ENCODE assay signal across 20 cellular contexts in the genomic region with DNA sequence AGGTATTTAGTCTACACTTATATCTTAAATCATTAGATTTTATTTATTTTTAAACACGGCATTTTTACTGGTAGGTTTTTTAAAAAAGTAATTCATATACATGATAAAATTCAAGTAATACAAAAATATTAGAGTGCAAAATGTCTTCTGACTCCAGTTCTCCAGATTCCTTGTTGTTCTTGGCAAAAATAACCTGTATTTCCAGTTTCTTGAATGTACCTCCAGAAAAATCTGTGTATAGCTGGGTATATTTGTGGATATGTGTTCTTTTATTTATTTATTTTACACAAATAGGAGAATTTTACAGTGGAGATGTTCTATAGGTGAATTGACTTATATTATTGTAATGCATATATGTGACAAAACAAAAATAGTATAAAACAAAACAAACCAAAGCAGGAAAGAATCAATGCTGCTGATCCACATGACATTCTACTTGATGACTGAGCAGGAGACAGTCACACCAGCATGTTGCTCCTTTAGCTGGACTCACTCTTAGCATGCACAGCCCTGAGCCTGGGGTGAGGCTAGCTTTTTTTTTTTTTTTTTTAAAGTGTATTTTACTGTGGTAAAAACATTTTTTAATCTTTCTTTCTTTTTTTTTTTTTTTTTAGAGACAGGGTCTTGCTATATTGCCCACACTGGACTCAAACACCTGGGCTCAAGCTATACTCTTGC. TPM values are rescaled to one million over a fixed set of nuclear protein-coding genes. Genes with fewer than 3 reads are reported as not detected.
A peak's percentile ranks its signal among the peaks of the same experiment; 100 is the strongest.
DNase-seq lines count a peak whose midpoint lies in the region; ATAC-seq, FAIRE-seq and TF ChIP-seq lines count a peak whose summit lies in the region.
"Had no signal": no experiment of that assay in that cellular context is flagged by ENCODE, and none has a peak within 500 bp of the region (broad histone marks: within the 10 kb centered on the region; RNA-seq: fewer than 3 reads in every experiment).

No MANE protein-coding gene starts in this region.

- no peak for ATAC-seq in HG03432 (IDR thresholded peaks at IDR 0.05; ENCODE audit: unreplicated experiment)
- ATAC-seq in naive thymus-derived CD4-positive, alpha-beta T cell = no peak

- POLR2A ChIA-PET in naive thymus-derived CD4-positive, alpha-beta T cell (lab: Charles Lee) = no interaction called here

- DNase-seq in Calu3 (no peak), LNCaP clone FGC (ENCODE audit: low read depth) (peak; percentile 65), bronchial epithelial cell (ENCODE audit: low read depth) (peak; percentile 57), mesothelial cell of epicardium (ENCODE audit: low spot score in 2 of 2, unreplicated experiment in 2 of 2) (no peak), retina (no peak), islet precursor cell (no peak)
- DNase-seq in naive thymus-derived CD4-positive, alpha-beta T cell = no peak
- DNase-seq: AML-193, COR-L47, DMS153, H7, NCI-H1436, NCI-H2029, NCI-H2171, NCI-H446, Peyer's patch, Right ventricle myocardium superior had no signal

- no peak for FAIRE-seq in bronchial epithelial cell (lab: Jason Lieb, UNC)
- FAIRE-seq: HTR-8/SVneo had no signal

- H3K4me3 ChIP-seq in LNCaP clone FGC (ENCODE audit: low read depth, low read length) = no peak overlapping the region; the same call in 1 of the 2 replicates
- H3K4me3 ChIP-seq in bronchial epithelial cell (ENCODE audit: low read depth, low read length) = no peak overlapping the region
- H3K4me3 ChIP-seq in naive thymus-derived CD4-positive, alpha-beta T cell (ENCODE audit: low read length) = no peak overlapping the region
- H3K4me3 ChIP-seq: Peyer's patch, SK-N-MC had no signal

- no peak for TF ChIP-seq CTCF in Calu3 (IDR thresholded peaks at IDR 0.05; ENCODE audit: unreplicated experiment)
- TF ChIP-seq CTCF in LNCaP clone FGC (IDR thresholded peaks at IDR 0.05; ENCODE audit: control insufficient read depth, extremely low read depth, insufficient read depth) = no peak
- no peak for TF ChIP-seq CTCF in bronchial epithelial cell (IDR thresholded peaks at IDR 0.05; ENCODE audit: insufficient read depth, low read length, severe bottlenecking)
- TF ChIP-seq CTCF in mesothelial cell of epicardium (IDR thresholded peaks at IDR 0.05; ENCODE audit: unreplicated experiment) = no peak

- no peaks in the 10 kb centered on the region for H3K27me3 ChIP-seq in bronchial epithelial cell (ENCODE audit: control insufficient read depth, insufficient read depth, low read length)
- no peaks in the 10 kb centered on the region for H3K27me3 ChIP-seq in naive thymus-derived CD4-positive, alpha-beta T cell (ENCODE audit: control insufficient read depth in 2 of 2, insufficient read depth in 2 of 2, low read length in 2 of 2)
- H3K27me3 ChIP-seq: Peyer's patch had no signal

- H3K27ac ChIP-seq in naive thymus-derived CD4-positive, alpha-beta T cell (ENCODE audit: low read depth, low read length) = no peak overlapping the region
- H3K27ac ChIP-seq: Peyer's patch, SK-N-MC had no signal

- H3K4me1 Mint-ChIP-seq in Calu3 (ENCODE audit: low read depth, unreplicated experiment) = peaks cover 14% of the 10 kb centered on the region
- H3K4me1 Mint-ChIP-seq in mesothelial cell of epicardium = peaks cover 29% of the 10 kb centered on the region
- peaks cover 0 to 4% (median 0%) of the 10 kb centered on the region in 7 donors for H3K4me1 Mint-ChIP-seq in naive thymus-derived CD4-positive, alpha-beta T cell

- H3K27ac Mint-ChIP-seq in Calu3 (ENCODE audit: unreplicated experiment) (peak overlapping the region; percentile 33), mesothelial cell of epicardium (peak overlapping the region; percentile 43)
- H3K27ac Mint-ChIP-seq in naive thymus-derived CD4-positive, alpha-beta T cell = no peak overlapping the region

- H3K4me3 Mint-ChIP-seq in Calu3 (ENCODE audit: low read depth, unreplicated experiment) = no peak overlapping the region
- H3K4me3 Mint-ChIP-seq in mesothelial cell of epicardium = no peak overlapping the region
- H3K4me3 Mint-ChIP-seq in naive thymus-derived CD4-positive, alpha-beta T cell = no peak overlapping the region

- no peaks in the 10 kb centered on the region for H3K4me1 ChIP-seq in naive thymus-derived CD4-positive, alpha-beta T cell (ENCODE audit: control insufficient read depth in 2 of 2, insufficient read depth in 2 of 2, low read length in 2 of 2)
- H3K4me1 ChIP-seq: Peyer's patch had no signal

- H3K36me3 Mint-ChIP-seq in Calu3 (ENCODE audit: insufficient read depth, unreplicated experiment) = no peaks in the 10 kb centered on the region
- peaks cover 16% of the 10 kb centered on the region for H3K36me3 Mint-ChIP-seq in mesothelial cell of epicardium
- H3K36me3 Mint-ChIP-seq in naive thymus-derived CD4-positive, alpha-beta T cell = peaks cover 3 to 29% (median 23%) of the 10 kb centered on the region in 5 donors

- CTCF ChIA-PET in Calu3 (lab: Charles Lee) = no interaction called here
- CTCF ChIA-PET in naive thymus-derived CD4-positive, alpha-beta T cell (lab: Charles Lee) = interaction anchor here (0.6 kb wide), 1 partner anchor 26 kb away, joined by 3 read pairs; no protein-coding TSS in a partner anchor

- no peaks in the 10 kb centered on the region for H3K36me3 ChIP-seq in bronchial epithelial cell (ENCODE audit: control insufficient read depth, insufficient read depth, low read length)
- no peaks in the 10 kb centered on the region for H3K36me3 ChIP-seq in naive thymus-derived CD4-positive, alpha-beta T cell (ENCODE audit: control insufficient read depth in 2 of 3, insufficient read depth in 3 of 3, low read length in 3 of 3)
- H3K36me3 ChIP-seq: Peyer's patch had no signal

- H3K27me3 Mint-ChIP-seq in Calu3 (ENCODE audit: unreplicated experiment) = no peaks in the 10 kb centered on the region
- no peaks in the 10 kb centered on the region for H3K27me3 Mint-ChIP-seq in mesothelial cell of epicardium (ENCODE audit: low read depth)
- H3K27me3 Mint-ChIP-seq in naive thymus-derived CD4-positive, alpha-beta T cell = no peaks in the 10 kb centered on the region

- intact Hi-C loops in Calu3 (cut with micrococcal nuclease; ENCODE audit: unreplicated experiment) = no loop called here
- intact Hi-C loops in naive thymus-derived CD4-positive, alpha-beta T cell (cut with micrococcal nuclease) = no loop called here

- H3K9me3 ChIP-seq in naive thymus-derived CD4-positive, alpha-beta T cell (ENCODE audit: control insufficient read depth in 2 of 3, low read length in 3 of 3) = no peaks in the 10 kb centered on the region
- H3K9me3 ChIP-seq: Peyer's patch had no signal

- BruUV-seq in Calu3 (replicated peaks; lab: Mats Ljungman, UMichigan) = no TSS peak

- peaks cover 4% of the 10 kb centered on the region for H3K9me3 Mint-ChIP-seq in Calu3 (ENCODE audit: low read depth, unreplicated experiment)
- H3K9me3 Mint-ChIP-seq in mesothelial cell of epicardium = peaks cover 21% of the 10 kb centered on the region
- peaks cover 0 to 10% (median 3%) of the 10 kb centered on the region in 11 donors for H3K9me3 Mint-ChIP-seq in naive thymus-derived CD4-positive, alpha-beta T cell

RNA-seq across cellular contexts. Expression of a gene that starts 42.2 kb away (rescaled TPM):
- 142 and 170 TPM in 2 replicates for total RNA-seq in Calu3 (2022)
- total RNA-seq in bronchial epithelial cell = 530 and 1,114 TPM in 2 replicates
- total RNA-seq in mesothelial cell of epicardium = 256 to 274 TPM (median 261 TPM) in 3 replicates
- 100 to 1,000 TPM; 157 to 269 (median 175) TPM for total RNA-seq in naive thymus-derived CD4-positive, alpha-beta T cell
- polyA plus RNA-seq in naive thymus-derived CD4-positive, alpha-beta T cell = 100 to 1,000 TPM in 1 of 2 donors, 10 to 100 TPM in 1; 61.5 to 122 TPM

Comparison
In these comparisons a context has a peak if more than half of its experiments do, and no peak if none do; other contexts are left out.
1. DNase-seq: peak in LNCaP clone FGC (single experiment) and bronchial epithelial cell (single experiment); none in Calu3 (single experiment), mesothelial cell of epicardium (0 of 2), retina (single experiment), islet precursor cell (single experiment) and naive thymus-derived CD4-positive, alpha-beta T cell (0 of 9).
2. H3K27ac Mint-ChIP-seq: peak in Calu3 (single experiment) and mesothelial cell of epicardium (single experiment); none in naive thymus-derived CD4-positive, alpha-beta T cell (0 of 9).